ENCODE assay signal across 17 cellular contexts in genomic region chr1:5599541-5599940, GRCh38.
A peak's percentile ranks its signal among the peaks of the same experiment; 100 is the strongest.
DNase-seq lines count a peak whose midpoint lies in the region; ATAC-seq and TF ChIP-seq lines count a peak whose summit lies in the region.
"Had no signal": no experiment of that assay in that cellular context is flagged by ENCODE, and none has a peak within 500 bp of the region (broad histone marks: within the 10 kb centered on the region; RNA-seq: fewer than 3 reads in every experiment).

No MANE protein-coding gene starts in this region.

- TF ChIP-seq CTCF in colonic mucosa (IDR thresholded peaks at IDR 0.05) = no peak
- TF ChIP-seq CTCF in natural killer cell (IDR thresholded peaks at IDR 0.05) = no peak

- POLR2A ChIA-PET in activated CD4-positive, alpha-beta memory T cell treated with anti-CD3 and anti-CD28 coated beads for 36 hours (lab: Charles Lee) = no interaction called here

- no peaks in the 10 kb centered on the region for H3K4me1 ChIP-seq in colonic mucosa
- H3K4me1 ChIP-seq: SJCRH30 had no signal

- H3K27me3 ChIP-seq in colonic mucosa = no peaks in the 10 kb centered on the region

- intact Hi-C loops in colonic mucosa (cut with DNase I) (no loop called here), natural killer cell (cut with micrococcal nuclease) (no loop called here)
- intact Hi-C loops in activated CD4-positive, alpha-beta memory T cell treated with anti-CD3 and anti-CD28 coated beads for 36 hours (cut with micrococcal nuclease) = no loop called here

- peak; percentile 38 for DNase-seq in activated CD8-positive, alpha-beta memory T cell treated with anti-CD3 and anti-CD28 coated beads for 24 hours
- DNase-seq in activated CD8-positive, alpha-beta memory T cell treated with anti-CD3 and anti-CD28 coated beads, Interleukin-2, amount 50 U/mL, for 4 hours = no peak
- DNase-seq in colonic mucosa (peak; percentile 3), mucosa of gallbladder (ENCODE audit: low spot score) (peak; percentile 5), ureter (ENCODE audit: low spot score) (peak; percentile 34), NCI-H2081 (lab: John Stamatoyannopoulos, UW) (no peak), natural killer cell (no peak)
- DNase-seq in activated CD4-positive, alpha-beta memory T cell treated with anti-CD3 and anti-CD28 coated beads for 36 hours = no peak
- DNase-seq: Caco-2; CD4-positive, alpha-beta T cell; GF-D8; GOT3; HFFc6; NCI-H187; NCI-H526; SJCRH30 had no signal

- no peak overlapping the region for H3K9ac ChIP-seq in colonic mucosa (ENCODE audit: low read depth in 2 of 2, low read length in 2 of 2)

- H3K36me3 ChIP-seq in colonic mucosa = no peaks in the 10 kb centered on the region
- H3K36me3 ChIP-seq: SJCRH30 had no signal

- no peak for ATAC-seq in natural killer cell

- no peak overlapping the region for H3K4me3 Mint-ChIP-seq in natural killer cell
- H3K4me3 Mint-ChIP-seq in activated CD4-positive, alpha-beta memory T cell treated with anti-CD3 and anti-CD28 coated beads for 36 hours = no peak overlapping the region
- H3K4me3 Mint-ChIP-seq: CD4-positive, alpha-beta T cell; HFFc6 had no signal

- no peak overlapping the region for H3K27ac ChIP-seq in colonic mucosa
- H3K27ac ChIP-seq: SJCRH30 had no signal

- H3K4me1 Mint-ChIP-seq in natural killer cell = no peaks in the 10 kb centered on the region
- no peaks in the 10 kb centered on the region for H3K4me1 Mint-ChIP-seq in activated CD4-positive, alpha-beta memory T cell treated with anti-CD3 and anti-CD28 coated beads for 36 hours (ENCODE audit: low read depth)

- H3K9me3 Mint-ChIP-seq in natural killer cell = no peaks in the 10 kb centered on the region
- no peaks in the 10 kb centered on the region for H3K9me3 Mint-ChIP-seq in activated CD4-positive, alpha-beta memory T cell treated with anti-CD3 and anti-CD28 coated beads for 36 hours
- H3K9me3 Mint-ChIP-seq: CD4-positive, alpha-beta T cell had no signal

- no peaks in the 10 kb centered on the region for H3K36me3 Mint-ChIP-seq in natural killer cell
- H3K36me3 Mint-ChIP-seq in activated CD4-positive, alpha-beta memory T cell treated with anti-CD3 and anti-CD28 coated beads for 36 hours = no peaks in the 10 kb centered on the region

- no peaks in the 10 kb centered on the region for H3K9me3 ChIP-seq in colonic mucosa
- H3K9me3 ChIP-seq: Caco-2, SJCRH30 had no signal

- CTCF ChIA-PET in activated CD4-positive, alpha-beta memory T cell treated with anti-CD3 and anti-CD28 coated beads for 36 hours (lab: Charles Lee) = interaction anchor here (1.6 kb wide), 1 partner anchor 85 kb away, joined by 5 read pairs; no protein-coding TSS in a partner anchor

- H3K27ac Mint-ChIP-seq in natural killer cell = no peak overlapping the region
- H3K27ac Mint-ChIP-seq in activated CD4-positive, alpha-beta memory T cell treated with anti-CD3 and anti-CD28 coated beads for 36 hours = no peak overlapping the region
- H3K27ac Mint-ChIP-seq: CD4-positive, alpha-beta T cell; HFFc6 had no signal

- H3K4me3 ChIP-seq in colonic mucosa = no peak overlapping the region
- H3K4me3 ChIP-seq: K562, SJCRH30 had no signal

- peaks cover 0 to 9% of the 10 kb centered on the region in 2 donors for H3K27me3 Mint-ChIP-seq in natural killer cell (ENCODE audit: low read depth in 2 of 2)
- H3K27me3 Mint-ChIP-seq in activated CD4-positive, alpha-beta memory T cell treated with anti-CD3 and anti-CD28 coated beads for 36 hours = no peaks in the 10 kb centered on the region

Comparison
In these comparisons a context has a peak if more than half of its experiments do, and no peak if none do; other contexts are left out.
1. DNase-seq: peak in activated CD8-positive, alpha-beta memory T cell treated with anti-CD3 and anti-CD28 coated beads for 24 hours (single experiment), colonic mucosa (single experiment), mucosa of gallbladder (single experiment) and ureter (single experiment); none in activated CD8-positive, alpha-beta memory T cell treated with anti-CD3 and anti-CD28 coated beads, Interleukin-2, amount 50 U/mL, for 4 hours (single experiment), NCI-H2081 (0 of 2), natural killer cell (single experiment) and activated CD4-positive, alpha-beta memory T cell treated with anti-CD3 and anti-CD28 coated beads for 36 hours (single experiment).